In the genomic region with DNA sequence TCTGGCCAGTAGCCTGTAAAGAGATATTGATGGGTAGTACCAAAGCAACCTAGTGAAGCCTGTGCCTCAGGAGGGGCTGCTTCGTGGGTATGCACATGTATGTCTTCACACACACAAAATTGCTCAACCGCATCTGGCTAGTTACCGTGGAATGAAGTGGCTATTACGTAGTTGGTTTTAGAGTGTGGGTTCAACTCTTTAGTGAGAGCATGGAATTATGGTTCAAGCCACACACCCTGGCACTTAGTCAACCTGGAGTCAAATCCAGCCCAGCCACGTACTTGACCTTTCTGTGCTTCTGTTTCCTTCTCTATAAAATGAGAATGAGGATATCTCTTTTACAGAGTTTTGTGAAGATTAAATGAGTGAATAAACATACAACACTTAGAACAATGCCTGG, we compare ENCODE assay signal across 21 cellular contexts.
DNase-seq lines count a peak whose midpoint lies in the region; ATAC-seq, FAIRE-seq and TF ChIP-seq lines count a peak whose summit lies in the region.
"Had no signal": no experiment of that assay in that cellular context is flagged by ENCODE, and none has a peak within 500 bp of the region (broad histone marks: within the 10 kb centered on the region; RNA-seq: fewer than 3 reads in every experiment).

No MANE protein-coding gene starts in this region.

- FAIRE-seq in endothelial cell of umbilical vein (lab: Jason Lieb, UNC), result no peak
- FAIRE-seq: A549, GM12892, GM18507, H54 had no signal

- intact Hi-C loops in endothelial cell of umbilical vein (cut with micrococcal nuclease) (loop anchor here (10.0 kb wide), 2 partner anchors 137 to 667 kb away; no protein-coding TSS in a partner anchor), left lung (cut with DNase I) (no loop called here), tibial artery (cut with DNase I; ENCODE audit: low total_unique reads) (no loop called here), aorta (cut with DNase I) (no loop called here)

- H3K27me3 Mint-ChIP-seq in neural progenitor cell (ENCODE audit: insufficient read depth, low read depth), result peaks cover 12% of the 10 kb centered on the region

- H3K27me3 ChIP-seq in endothelial cell of umbilical vein (ENCODE audit: control insufficient read depth in 2 of 2, insufficient read depth in 2 of 2, low read length in 2 of 2) (peaks cover 0 to 3% of the 10 kb centered on the region in 2 experiments), left lung (no peaks in the 10 kb centered on the region), trophoblast cell (ENCODE audit: insufficient read depth, low read length) (no peaks in the 10 kb centered on the region), tibial artery (no peaks in the 10 kb centered on the region), aorta (ENCODE audit: control insufficient read depth in 1 of 2, insufficient read depth in 2 of 2, low read length in 1 of 2) (no peaks in the 10 kb centered on the region), neural progenitor cell (no peaks in the 10 kb centered on the region)

- dilution Hi-C loops in endothelial cell of umbilical vein (cut with MboI; ENCODE audit: extremely low pct_ligation_motif_present, low sequenced_read_pairs), result no loop called here

- DNase-seq in MV-4-11 (lab: John Stamatoyannopoulos, UW) (peak; percentile 19), endothelial cell of umbilical vein (ENCODE audit: low read depth, low spot score) (no peak), left lung (no peak), trophoblast cell (no peak), tibial artery (no peak), aorta (no peak), Ammon's horn (ENCODE audit: low spot score) (no peak), neural progenitor cell (ENCODE audit: low spot score) (no peak)
- DNase-seq: AML-193; CD4-positive, alpha-beta memory T cell; DMS153; DMS79; GDM1; GM23248; HCEC 1CT had no signal

- H4K8ac ChIP-seq in trophoblast cell (ENCODE audit: low read depth, low read length), result no peak overlapping the region

- H3K36me3 ChIP-seq in endothelial cell of umbilical vein (ENCODE audit: control insufficient read depth in 2 of 2, extremely low read depth in 1 of 2, insufficient read depth in 2 of 2, low read length in 2 of 2) (no peaks in the 10 kb centered on the region), left lung (no peaks in the 10 kb centered on the region), trophoblast cell (ENCODE audit: control insufficient read depth in 1 of 2, insufficient read depth in 2 of 2, low read length in 2 of 2) (no peaks in the 10 kb centered on the region), tibial artery (no peaks in the 10 kb centered on the region), aorta (ENCODE audit: control insufficient read depth in 1 of 2, insufficient read depth in 2 of 2, low read length in 1 of 2) (no peaks in the 10 kb centered on the region), neural progenitor cell (no peaks in the 10 kb centered on the region)
- H3K36me3 ChIP-seq: BLaER1 had no signal

- H4K20me1 ChIP-seq in endothelial cell of umbilical vein (replicated peaks; ENCODE audit: control insufficient read depth, extremely low read depth, insufficient read depth, low read length) (no peaks in the 10 kb centered on the region), neural progenitor cell (ENCODE audit: low read depth) (no peaks in the 10 kb centered on the region)
- H4K20me1 ChIP-seq: BLaER1 had no signal

- POLR2A ChIA-PET in endothelial cell of umbilical vein (lab: Charles Lee), result no interaction called here

- no CpG with 5 or more reads among the region's 5 CpGs for WGBS in trophoblast cell (ENCODE audit: extremely low coverage, insufficient coverage, insufficient read length)
- 60 to 67% methylated on average over 5 of the region's 5 CpGs for WGBS in aorta, 2 donors

- no peak overlapping the region for H3K4me2 ChIP-seq in endothelial cell of umbilical vein (ENCODE audit: insufficient read depth, low read length)
- H3K4me2 ChIP-seq in trophoblast cell (ENCODE audit: low read length), result no peak overlapping the region
- no peak overlapping the region for H3K4me2 ChIP-seq in neural progenitor cell
- H3K4me2 ChIP-seq: A549, BLaER1 had no signal

- CTCF ChIA-PET in endothelial cell of umbilical vein (lab: Charles Lee), result interaction anchor here (1.4 kb wide), 1 partner anchor 11 kb away, joined by 5 read pairs; no protein-coding TSS in a partner anchor

- no peaks in the 10 kb centered on the region for H3K9me3 ChIP-seq in endothelial cell of umbilical vein (replicated peaks; ENCODE audit: control insufficient read depth, insufficient read depth, low read length)
- no peaks in the 10 kb centered on the region for H3K9me3 ChIP-seq in left lung
- peaks cover 4% of the 10 kb centered on the region for H3K9me3 ChIP-seq in trophoblast cell (ENCODE audit: insufficient read depth, low read depth, low read length)
- H3K9me3 ChIP-seq in tibial artery, result no peaks in the 10 kb centered on the region
- H3K9me3 ChIP-seq in aorta (ENCODE audit: control insufficient read depth, low read length), result no peaks in the 10 kb centered on the region
- H3K9me3 ChIP-seq in neural progenitor cell (ENCODE audit: low read depth), result no peaks in the 10 kb centered on the region
- H3K9me3 ChIP-seq: A549, BLaER1 had no signal

- peaks cover 15% of the 10 kb centered on the region for H3K4me1 Mint-ChIP-seq in neural progenitor cell

- H3K79me2 ChIP-seq in endothelial cell of umbilical vein (ENCODE audit: control insufficient read depth, insufficient read depth, low read length) (no peaks in the 10 kb centered on the region), trophoblast cell (ENCODE audit: control insufficient read depth, insufficient read depth, low read length, poor library complexity) (peaks cover 2% of the 10 kb centered on the region), neural progenitor cell (ENCODE audit: low read depth) (no peaks in the 10 kb centered on the region)

- H3K9me1 ChIP-seq in endothelial cell of umbilical vein (replicated peaks; ENCODE audit: control insufficient read depth, extremely low read depth, insufficient read depth, low read length), result no peaks in the 10 kb centered on the region

- TF ChIP-seq CTCF in endothelial cell of umbilical vein (IDR thresholded peaks at IDR 0.05; ENCODE audit: extremely low read depth in 1 of 2, insufficient read depth in 1 of 2, low read depth in 1 of 2, low read length in 2 of 2) (no peak), left lung (IDR thresholded peaks at IDR 0.05) (no peak), tibial artery (IDR thresholded peaks at IDR 0.05) (no peak), neural progenitor cell (IDR thresholded peaks at IDR 0.05) (no peak)

- H3K79me1 ChIP-seq in trophoblast cell (ENCODE audit: low read length), result peaks cover 9% of the 10 kb centered on the region

- no peak overlapping the region for H3K27ac Mint-ChIP-seq in neural progenitor cell
- H3K27ac Mint-ChIP-seq: CD14-positive monocyte; CD4-positive, alpha-beta memory T cell had no signal

- H3K4me3 Mint-ChIP-seq in neural progenitor cell, result no peak overlapping the region
- H3K4me3 Mint-ChIP-seq: CD14-positive monocyte; CD4-positive, alpha-beta memory T cell had no signal

- peak overlapping the region; percentile 14 for H2AK5ac ChIP-seq in trophoblast cell (ENCODE audit: low read length)

- H2AFZ ChIP-seq in endothelial cell of umbilical vein (ENCODE audit: low read depth, low read length), result peak overlapping the region; percentile 10
- H2AFZ ChIP-seq in trophoblast cell (ENCODE audit: insufficient read depth, low read length, poor library complexity), result no peak overlapping the region
- H2AFZ ChIP-seq in neural progenitor cell (replicated peaks), result no peak overlapping the region
- H2AFZ ChIP-seq: GM23248 had no signal

- H3K36me3 Mint-ChIP-seq in neural progenitor cell, result no peaks in the 10 kb centered on the region
- H3K36me3 Mint-ChIP-seq: CD14-positive monocyte; CD4-positive, alpha-beta memory T cell had no signal

- H3K18ac ChIP-seq in trophoblast cell (ENCODE audit: low read length), result no peak overlapping the region

- H2BK12ac ChIP-seq in trophoblast cell (ENCODE audit: low read length), result peak overlapping the region; percentile 30

- H3K4me1 ChIP-seq in endothelial cell of umbilical vein (ENCODE audit: control insufficient read depth, extremely low read depth, insufficient read depth, low read length) (no peaks in the 10 kb centered on the region), left lung (no peaks in the 10 kb centered on the region), trophoblast cell (ENCODE audit: control insufficient read depth in 1 of 2, insufficient read depth in 2 of 2, low read length in 2 of 2) (peaks cover 5 to 6% of the 10 kb centered on the region in 2 experiments), tibial artery (peaks cover 0 to 5% (median 0%) of the 10 kb centered on the region in 4 donors), aorta (ENCODE audit: control insufficient read depth in 1 of 2, insufficient read depth in 2 of 2, low read length in 2 of 2) (no peaks in the 10 kb centered on the region), neural progenitor cell (no peaks in the 10 kb centered on the region)
- H3K4me1 ChIP-seq: A549, BLaER1 had no signal

- no peaks in the 10 kb centered on the region for H3F3A ChIP-seq in neural progenitor cell (ENCODE audit: low read depth)

- no TSS peak for BruUV-seq in endothelial cell of umbilical vein (replicated peaks; lab: Mats Ljungman, UMichigan)

- no peak overlapping the region for H3K4ac ChIP-seq in trophoblast cell (ENCODE audit: low read depth, low read length)

- H3K27ac ChIP-seq in endothelial cell of umbilical vein (ENCODE audit: insufficient read depth, low read depth, low read length) (no peak overlapping the region), left lung (no peak overlapping the region), trophoblast cell (ENCODE audit: low read depth, low read length) (no peak overlapping the region), tibial artery (no peak overlapping the region), aorta (ENCODE audit: low read depth in 1 of 2, low read length in 2 of 2) (no peak overlapping the region), neural progenitor cell (no peak overlapping the region)
- H3K27ac ChIP-seq: A549, BLaER1, GM23248 had no signal

- TF ChIP-seq POLR2A in endothelial cell of umbilical vein (IDR thresholded peaks at IDR 0.05; ENCODE audit: low read depth, low read length), result no peak

- no peak overlapping the region for H4K12ac ChIP-seq in trophoblast cell (ENCODE audit: low read depth, low read length)

- ATAC-seq in left lung (peak; percentile 73), aorta (ENCODE audit: low FRiP score) (no peak)
- ATAC-seq: A549 had no signal

- peak overlapping the region; percentile 49 for H2BK5ac ChIP-seq in trophoblast cell (ENCODE audit: low read depth, low read length, poor library complexity)

- H3K23ac ChIP-seq in trophoblast cell (ENCODE audit: low read length), result no peak overlapping the region

- H3K9ac ChIP-seq in endothelial cell of umbilical vein (replicated peaks; ENCODE audit: extremely low read depth, insufficient read depth, low read length) (no peak overlapping the region), trophoblast cell (ENCODE audit: low read length) (no peak overlapping the region), neural progenitor cell (no peak overlapping the region)
- H3K9ac ChIP-seq: BLaER1, GM23248 had no signal

- peaks cover 6% of the 10 kb centered on the region for H3K9me3 Mint-ChIP-seq in neural progenitor cell
- H3K9me3 Mint-ChIP-seq: CD14-positive monocyte had no signal

- H2BK120ac ChIP-seq in trophoblast cell (ENCODE audit: insufficient read depth, low read length, poor library complexity), result no peak overlapping the region

- peak overlapping the region; percentile 5 for H4K91ac ChIP-seq in trophoblast cell (ENCODE audit: low read depth, low read length)

- no peak overlapping the region for H3K14ac ChIP-seq in trophoblast cell (ENCODE audit: low read length)

- H3K4me3 ChIP-seq in endothelial cell of umbilical vein (replicated peaks in 1 of 3; ENCODE audit: insufficient read depth in 1 of 3, low read depth in 1 of 3, low read length in 3 of 3) (no peak overlapping the region), left lung (no peak overlapping the region), trophoblast cell (ENCODE audit: low read depth, low read length) (no peak overlapping the region), tibial artery (no peak overlapping the region), aorta (ENCODE audit: low read length in 2 of 2) (no peak overlapping the region), neural progenitor cell (no peak overlapping the region)
- H3K4me3 ChIP-seq: A549, BLaER1, GM23248 had no signal
